30 cellular contexts compared by ENCODE assay signal in genomic region chr11:125998267-125998666, GRCh38. TPM values are rescaled to one million over a fixed set of nuclear protein-coding genes. Genes with fewer than 3 reads are reported as not detected.
"Had no signal": no experiment of that assay in that cellular context is flagged by ENCODE, and none has a peak within 500 bp of the region (broad histone marks: within the 10 kb centered on the region; RNA-seq: fewer than 3 reads in every experiment).

No MANE protein-coding gene starts in this region.

- H3K27me3 Mint-ChIP-seq: activated CD4-positive, alpha-beta T cell treated with anti-CD3 and anti-CD28 coated beads for 36 hours; activated naive CD4-positive, alpha-beta T cell treated with anti-CD3 and anti-CD28 coated beads, Interleukin-2, amount 10 ng/mL, durations not matched to agents 7 days and 5 days; activated naive CD8-positive, alpha-beta T cell; activated naive CD8-positive, alpha-beta T cell treated with anti-CD3 and anti-CD28 coated beads, Interleukin-2, amount 50 U/mL, for 24 hours; brain had no signal

- DNase-seq: activated CD4-positive, alpha-beta memory T cell treated with anti-CD3 and anti-CD28 coated beads, Interleukin-2, amount 10 ng/mL, durations not matched to agents 7 days and 5 days; activated CD4-positive, alpha-beta T cell treated with anti-CD3 and anti-CD28 coated beads for 36 hours; activated CD8-positive, alpha-beta memory T cell treated with anti-CD3 and anti-CD28 coated beads for 24 hours; activated CD8-positive, alpha-beta memory T cell treated with anti-CD3 and anti-CD28 coated beads, Interleukin-2, amount 10 ng/mL, durations not matched to agents 7 days and 5 days; activated CD8-positive, alpha-beta memory T cell treated with anti-CD3 and anti-CD28 coated beads, Interleukin-2, amount 50 U/mL, for 48 hours; activated effector memory CD4-positive, alpha-beta T cell treated with Interleukin-2 at 50 U/mL for 16 hours; activated naive CD4-positive, alpha-beta T cell treated with anti-CD3 and anti-CD28 coated beads, Interleukin-2, amount 10 ng/mL, durations not matched to agents 7 days and 5 days; activated naive CD8-positive, alpha-beta T cell treated with anti-CD3 and anti-CD28 coated beads, Interleukin-2, amount 50 U/mL, for 24 hours; activated T-cell treated with anti-CD3 and anti-CD28 coated beads, Interleukin-2, amount 50 U/mL, for 48 hours; anterior cingulate cortex; Kasumi-1; KG1; MM.1S; MV-4-11; NCI-H1092; NCI-H1436 treated with DMSO at 0.1 percent for 48 hours; NCI-H1694 treated with DMSO at 0.1 percent for 48 hours; NCI-H2029; NCI-H345; NCI-H524 treated with DMSO at 0.1 percent for 48 hours; SHP77 treated with DMSO at 0.1 percent for 48 hours; SK-N-SH had no signal

- H3K4me1 ChIP-seq: SJSA1 had no signal

- H3K9ac ChIP-seq: SK-N-SH had no signal

- H3K27ac ChIP-seq: SJSA1 had no signal

- H3K4me3 ChIP-seq: SJSA1 had no signal

- H3K4me1 Mint-ChIP-seq: activated naive CD4-positive, alpha-beta T cell treated with anti-CD3 and anti-CD28 coated beads, Interleukin-2, amount 10 ng/mL, durations not matched to agents 7 days and 5 days had no signal

- H3K9me3 Mint-ChIP-seq: activated CD4-positive, alpha-beta memory T cell treated with anti-CD3 and anti-CD28 coated beads, Interleukin-2, amount 10 ng/mL, durations not matched to agents 7 days and 5 days; activated naive CD4-positive, alpha-beta T cell treated with anti-CD3 and anti-CD28 coated beads, Interleukin-2, amount 10 ng/mL, durations not matched to agents 7 days and 5 days; activated naive CD8-positive, alpha-beta T cell treated with anti-CD3 and anti-CD28 coated beads, Interleukin-2, amount 50 U/mL, for 24 hours; brain; T-helper 1 cell treated with Interleukin-12 subunit alpha and Interleukin-12 subunit beta and Interleukin-4 antibody, amounts not matched to agents 30 μg/mL and 1 μg/mL, for 36 hours; T-helper 2 cell treated with Interferon-gamma antibody and Interleukin-4, amounts not matched to agents 5 μg/mL and 100 μg/mL, for 36 hours had no signal

- H3K36me3 Mint-ChIP-seq: activated CD8-positive, alpha-beta memory T cell treated with anti-CD3 and anti-CD28 coated beads, Interleukin-2, amount 10 ng/mL, durations not matched to agents 7 days and 5 days; activated naive CD4-positive, alpha-beta T cell treated with anti-CD3 and anti-CD28 coated beads, Interleukin-2, amount 10 ng/mL, durations not matched to agents 7 days and 5 days had no signal

- H3K27ac Mint-ChIP-seq: activated CD4-positive, alpha-beta memory T cell treated with anti-CD3 and anti-CD28 coated beads, Interleukin-2, amount 10 ng/mL, durations not matched to agents 7 days and 5 days; activated CD4-positive, alpha-beta T cell treated with anti-CD3 and anti-CD28 coated beads for 36 hours; activated CD8-positive, alpha-beta memory T cell treated with anti-CD3 and anti-CD28 coated beads, Interleukin-2, amount 10 ng/mL, durations not matched to agents 7 days and 5 days; activated naive CD4-positive, alpha-beta T cell treated with anti-CD3 and anti-CD28 coated beads, Interleukin-2, amount 10 ng/mL, durations not matched to agents 7 days and 5 days; activated naive CD8-positive, alpha-beta T cell; activated naive CD8-positive, alpha-beta T cell treated with anti-CD3 and anti-CD28 coated beads, Interleukin-2, amount 50 U/mL, for 24 hours; brain; T-helper 1 cell treated with Interleukin-12 subunit alpha and Interleukin-12 subunit beta and Interleukin-4 antibody, amounts not matched to agents 30 μg/mL and 1 μg/mL, for 36 hours; T-helper 2 cell treated with Interferon-gamma antibody and Interleukin-4, amounts not matched to agents 5 μg/mL and 100 μg/mL, for 36 hours had no signal

- H3K9me3 ChIP-seq: SJSA1, SK-N-SH had no signal

- H3K36me3 ChIP-seq: SJSA1 had no signal

- H3K4me3 Mint-ChIP-seq: activated CD4-positive, alpha-beta memory T cell treated with anti-CD3 and anti-CD28 coated beads, Interleukin-2, amount 10 ng/mL, durations not matched to agents 7 days and 5 days; activated CD4-positive, alpha-beta T cell treated with anti-CD3 and anti-CD28 coated beads for 36 hours; activated CD8-positive, alpha-beta memory T cell treated with anti-CD3 and anti-CD28 coated beads, Interleukin-2, amount 10 ng/mL, durations not matched to agents 7 days and 5 days; activated naive CD4-positive, alpha-beta T cell treated with anti-CD3 and anti-CD28 coated beads, Interleukin-2, amount 10 ng/mL, durations not matched to agents 7 days and 5 days; activated naive CD8-positive, alpha-beta T cell; activated naive CD8-positive, alpha-beta T cell treated with anti-CD3 and anti-CD28 coated beads, Interleukin-2, amount 50 U/mL, for 24 hours; brain; T-helper 1 cell treated with Interleukin-12 subunit alpha and Interleukin-12 subunit beta and Interleukin-4 antibody, amounts not matched to agents 30 μg/mL and 1 μg/mL, for 36 hours; T-helper 2 cell treated with Interferon-gamma antibody and Interleukin-4, amounts not matched to agents 5 μg/mL and 100 μg/mL, for 36 hours had no signal

- H3K4me2 ChIP-seq: SK-N-SH had no signal

- H3K27me3 ChIP-seq: SJSA1 had no signal

- ATAC-seq: activated CD4-positive, alpha-beta T cell treated with anti-CD3 and anti-CD28 coated beads for 36 hours; activated CD4-positive, CD25-positive, alpha-beta regulatory T cell treated with anti-CD3 and anti-CD28 coated beads, Interleukin-2, amount 50 U/mL, for 24 hours; activated CD8-positive, alpha-beta memory T cell treated with anti-CD3 and anti-CD28 coated beads, Interleukin-2, amount 10 ng/mL, durations not matched to agents 7 days and 5 days; activated naive CD8-positive, alpha-beta T cell treated with anti-CD3 and anti-CD28 coated beads, Interleukin-2, amount 50 U/mL, for 24 hours; Panc1 had no signal

RNA-seq across cellular contexts. Expression of gene VSIG10L2, which starts 52.4 kb away (rescaled TPM):
- total RNA-seq: activated CD4-positive, alpha-beta memory T cell treated with anti-CD3 and anti-CD28 coated beads, Interleukin-2, amount 10 ng/mL, durations not matched to agents 7 days and 5 days; activated CD4-positive, alpha-beta T cell treated with anti-CD3 and anti-CD28 coated beads for 36 hours; activated CD8-positive, alpha-beta memory T cell treated with anti-CD3 and anti-CD28 coated beads, Interleukin-2, amount 10 ng/mL, durations not matched to agents 7 days and 5 days; RPMI7951; SJSA1 had no signal
